ENCODE assay signal across 25 cellular contexts in the genomic region with DNA sequence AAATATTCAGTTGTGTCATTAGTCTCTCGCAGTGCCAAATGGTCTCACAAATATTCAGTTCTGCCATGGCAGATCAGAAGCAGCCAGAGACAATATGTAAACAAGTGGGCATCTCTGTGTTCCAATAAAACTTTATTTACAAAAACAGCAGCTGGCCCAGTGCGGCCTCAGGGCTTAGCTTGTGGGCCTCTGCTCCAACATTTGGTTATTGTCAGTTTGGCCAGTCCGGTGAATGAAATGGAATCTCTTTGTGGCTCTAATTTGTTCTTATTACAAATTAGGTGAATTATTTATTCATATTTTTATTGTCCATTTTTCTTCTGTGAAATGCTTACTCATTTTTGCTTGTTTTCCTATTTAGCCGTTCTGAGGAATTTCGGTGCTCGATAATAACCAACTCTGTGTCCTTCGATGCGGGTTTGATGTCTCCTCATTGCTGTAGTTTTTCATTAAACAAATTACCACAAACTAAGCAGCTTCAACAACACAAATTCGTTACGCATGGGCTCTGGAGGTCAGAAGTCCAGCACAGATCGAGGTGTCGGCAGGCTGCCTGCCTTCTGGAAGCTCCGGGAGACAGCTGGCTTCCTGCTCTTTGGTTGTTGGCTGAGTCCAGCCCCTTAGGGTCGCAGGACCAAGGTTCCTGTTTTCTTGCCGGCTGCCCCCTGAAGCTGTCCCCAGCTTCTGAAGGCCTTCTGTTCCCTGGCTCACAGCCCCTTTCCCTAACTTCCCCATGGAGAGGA. TPM values are rescaled to one million over a fixed set of nuclear protein-coding genes. Genes with fewer than 3 reads are reported as not detected.
DNase-seq lines count a peak whose midpoint lies in the region; ATAC-seq and TF ChIP-seq lines count a peak whose summit lies in the region.
"Had no signal": no experiment of that assay in that cellular context is flagged by ENCODE, and none has a peak within 500 bp of the region (broad histone marks: within the 10 kb centered on the region; RNA-seq: fewer than 3 reads in every experiment).

No MANE protein-coding gene starts in this region.

- H3K4me3 ChIP-seq in WERI-Rb-1 (ENCODE audit: low read depth, low read length), result peak overlapping the region; percentile 3
- no peak overlapping the region for H3K4me3 ChIP-seq in right lobe of liver
- H3K4me3 ChIP-seq in stomach smooth muscle (ENCODE audit: low read length in 2 of 2), result no peak overlapping the region
- H3K4me3 ChIP-seq: HAP-1, heart right ventricle, lung, mucosa of descending colon, Peyer's patch had no signal

- peaks cover 0 to 29% (median 5%) of the 10 kb centered on the region in 4 donors for H3K4me1 ChIP-seq in right lobe of liver
- peaks cover 12% of the 10 kb centered on the region for H3K4me1 ChIP-seq in stomach smooth muscle (ENCODE audit: control insufficient read depth, insufficient read depth, low read length)

- ATAC-seq in right lobe of liver, result peak; percentile 32 to 43 (median 42)
- no peak for ATAC-seq in GM19324 (IDR thresholded peaks at IDR 0.05; ENCODE audit: low FRiP score, unreplicated experiment)
- no peak for ATAC-seq in GM21717 (IDR thresholded peaks at IDR 0.05; ENCODE audit: unreplicated experiment)
- ATAC-seq in GM21390 (IDR thresholded peaks at IDR 0.05; ENCODE audit: unreplicated experiment), result no peak
- ATAC-seq: heart right ventricle; mucosa of descending colon; natural killer cell; stimulated activated naive B cell treated with anti-CD40 and anti-IgM and Interleukin-4, amounts not matched to agents 10 μg/mL and 1 μg/mL and 100 μg/mL, for 72 hours; T-cell had no signal

- H3K27me3 ChIP-seq in WERI-Rb-1 (ENCODE audit: insufficient read depth, low read depth, severe bottlenecking) (no peaks in the 10 kb centered on the region), right lobe of liver (no peaks in the 10 kb centered on the region), stomach smooth muscle (ENCODE audit: control insufficient read depth in 1 of 2, insufficient read depth in 2 of 2, low read length in 2 of 2) (no peaks in the 10 kb centered on the region)
- H3K27me3 ChIP-seq: Peyer's patch had no signal

- peak; percentile 23 for TF ChIP-seq POLR2A in right lobe of liver (IDR thresholded peaks at IDR 0.05)

- intact Hi-C loops in right lobe of liver (cut with DNase I), result no loop called here

- 35% methylated on average over 14 of the region's 15 CpGs for WGBS in right lobe of liver (ENCODE audit: insufficient coverage, low coverage, low lambda C conversion rate, missing lambda C conversion rate)

- H3K9me3 ChIP-seq in WERI-Rb-1 (ENCODE audit: severe bottlenecking) (no peaks in the 10 kb centered on the region), right lobe of liver (no peaks in the 10 kb centered on the region), stomach smooth muscle (ENCODE audit: control insufficient read depth in 2 of 2, low read length in 2 of 2) (no peaks in the 10 kb centered on the region)
- H3K9me3 ChIP-seq: HAP-1, heart right ventricle, mucosa of descending colon, Peyer's patch had no signal

- H3K36me3 ChIP-seq in WERI-Rb-1, result no peaks in the 10 kb centered on the region; the same call in 1 of the 2 replicates
- H3K36me3 ChIP-seq in right lobe of liver, result no peaks in the 10 kb centered on the region
- H3K36me3 ChIP-seq in stomach smooth muscle (ENCODE audit: control insufficient read depth in 2 of 2, insufficient read depth in 2 of 2, low read length in 2 of 2), result no peaks in the 10 kb centered on the region
- H3K36me3 ChIP-seq: HAP-1, heart right ventricle, Peyer's patch had no signal

- peak overlapping the region; percentile 56 for H3K27ac ChIP-seq in WERI-Rb-1
- H3K27ac ChIP-seq in right lobe of liver, result peak overlapping the region; percentile 74 to 91 (median 89)
- peak overlapping the region; percentile 55 for H3K27ac ChIP-seq in stomach smooth muscle (ENCODE audit: low read length)
- H3K27ac ChIP-seq: heart right ventricle, Peyer's patch had no signal

- no peak overlapping the region for H3K9ac ChIP-seq in stomach smooth muscle (ENCODE audit: low read length in 2 of 2)

- TF ChIP-seq CTCF in WERI-Rb-1 (IDR thresholded peaks at IDR 0.05; ENCODE audit: low read depth, low read length) (no peak), right lobe of liver (IDR thresholded peaks at IDR 0.05) (no peak)

- DNase-seq in NCI-H2196 (lab: John Stamatoyannopoulos, UW; ENCODE audit: unreplicated experiment), result peak; percentile 50
- DNase-seq in NCI-H2196 treated with DMSO at 0.1 percent for 48 hours (lab: John Stamatoyannopoulos, UW; ENCODE audit: unreplicated experiment), result no peak
- peak; percentile 71 for DNase-seq in WERI-Rb-1
- DNase-seq in right lobe of liver, result peak; percentile 74 to 87 (median 81)
- DNase-seq: activated B cell treated with CpG ODN at 0.5 μM for 24 hours; activated CD4-positive, alpha-beta T cell treated with anti-CD3 and anti-CD28 coated beads, Interleukin-2, amount 10 ng/mL, durations not matched to agents 7 days and 5 days; amniotic stem cell; CD4-positive, alpha-beta T cell; cerebellar nuclear complex; dermis blood vessel endothelial cell; foreskin melanocyte; heart right ventricle; Karpas-422; natural killer cell; NCI-H1436 treated with DMSO at 0.1 percent for 48 hours; Peyer's patch; stimulated activated naive B cell treated with anti-CD40 and anti-IgM and Interleukin-4, amounts not matched to agents 10 μg/mL and 1 μg/mL and 100 μg/mL, for 72 hours; T-cell had no signal

RNA-seq across cellular contexts. Expression of a gene that starts 4.1 kb away (rescaled TPM):
- 100 to 1,000 TPM in 1 of 6 experiments, 10 to 100 TPM in 5; 60.9 to 104 (median 86.1) TPM for total RNA-seq in right lobe of liver

Comparison
In these comparisons a context has a peak if more than half of its experiments do, and no peak if none do; other contexts are left out.
1. ATAC-seq: peak in right lobe of liver (4 of 4); none in GM19324 (single experiment), GM21717 (single experiment) and GM21390 (single experiment).
2. Peak in every context shown above with its lines, with median percentiles within 50 percentile points of each other: H3K27ac ChIP-seq.